Comparison of ENCODE assay signal across 8 cellular contexts in genomic region chr1:115545791-115546733, GRCh38.
A peak's percentile ranks its signal among the peaks of the same experiment; 100 is the strongest.
DNase-seq lines count a peak whose midpoint lies in the region; ATAC-seq, FAIRE-seq and TF ChIP-seq lines count a peak whose summit lies in the region.

No MANE protein-coding gene starts in this region.

- H3K27me3 ChIP-seq in ascending aorta (no peaks in the 10 kb centered on the region), iPS DF 6.9 (ENCODE audit: control insufficient read depth, insufficient read depth, low read length) (no peaks in the 10 kb centered on the region), thyroid gland (no peaks in the 10 kb centered on the region)

- intact Hi-C loops in ascending aorta (cut with DNase I) (loop anchor here (1.0 to 5.0 kb wide), 2 partner anchors 46 to 407 kb away; no protein-coding TSS in a partner anchor), thyroid gland (cut with DNase I) (no loop called here)

- TF ChIP-seq CTCF in ascending aorta (IDR thresholded peaks at IDR 0.05) (peak in 2 of 3 experiments; percentile 33 to 62), thyroid gland (IDR thresholded peaks at IDR 0.05) (peak in 4 of 6 experiments; percentile 38 to 66 (median 62))

- H3K27ac ChIP-seq in ascending aorta (peak overlapping the region; percentile 51 to 62), iPS DF 6.9 (ENCODE audit: low read length) (no peak overlapping the region), thyroid gland (peak overlapping the region in 1 of 3 donors; percentile 28)

- no peak overlapping the region for H3K4me3 ChIP-seq in ascending aorta
- no peak overlapping the region for H3K4me3 ChIP-seq in iPS DF 6.9 (ENCODE audit: low read length)
- no peak overlapping the region for H3K4me3 ChIP-seq in thyroid gland (replicated peaks in 1 of 3)

- no peak for FAIRE-seq in GM19239 (lab: Jason Lieb, UNC)

- DNase-seq in NCI-H1417 (lab: John Stamatoyannopoulos, UW) (peak in 2 of 3 experiments; percentile 1 to 49), NCI-H1417 treated with DMSO at 0.1 percent for 48 hours (lab: John Stamatoyannopoulos, UW) (no peak), HS-27A (ENCODE audit: low read depth) (peak; percentile 99), ascending aorta (ENCODE audit: low spot score in 2 of 2) (peak in 1 of 2 donors; percentile 73), iPS DF 6.9 (ENCODE audit: low read depth, low spot score) (peak; percentile 77), thyroid gland (peak; percentile 60 to 67), GM19239 (ENCODE audit: insufficient read length, low spot score) (no peak)

- no peak for TF ChIP-seq POLR2A in thyroid gland (IDR thresholded peaks at IDR 0.05)

- H3K4me1 ChIP-seq in ascending aorta, result peaks cover 0 to 5% of the 10 kb centered on the region in 2 donors
- H3K4me1 ChIP-seq in iPS DF 6.9 (ENCODE audit: control insufficient read depth, insufficient read depth, low read length), result peaks cover 3% of the 10 kb centered on the region; the same call in 1 of the 2 replicates
- H3K4me1 ChIP-seq in thyroid gland, result peaks cover 0 to 6% of the 10 kb centered on the region in 2 donors

- no peak for ATAC-seq in HG02938 (IDR thresholded peaks at IDR 0.05; ENCODE audit: unreplicated experiment)

- WGBS in iPS DF 6.9 (ENCODE audit: insufficient coverage, insufficient read length), result no CpG with 5 or more reads among the region's 9 CpGs
- 50 to 59% methylated on average over 9 of the region's 9 CpGs for WGBS in thyroid gland, 2 donors

- H3K36me3 ChIP-seq in ascending aorta, result no peaks in the 10 kb centered on the region
- H3K36me3 ChIP-seq in iPS DF 6.9 (ENCODE audit: control insufficient read depth, insufficient read depth, low read length), result no peaks in the 10 kb centered on the region
- H3K36me3 ChIP-seq in thyroid gland, result no peaks in the 10 kb centered on the region

- H3K9me3 ChIP-seq in ascending aorta (no peaks in the 10 kb centered on the region), iPS DF 6.9 (ENCODE audit: control insufficient read depth, insufficient read depth, low read length) (no peaks in the 10 kb centered on the region), thyroid gland (no peaks in the 10 kb centered on the region)

Comparison
In these comparisons a context has a peak if more than half of its experiments do, and no peak if none do; other contexts are left out.
1. DNase-seq: peak in NCI-H1417 (2 of 3), HS-27A (single experiment), iPS DF 6.9 (single experiment) and thyroid gland (2 of 2); none in NCI-H1417 treated with DMSO at 0.1 percent for 48 hours (single experiment) and GM19239 (single experiment).